In the genomic region with DNA sequence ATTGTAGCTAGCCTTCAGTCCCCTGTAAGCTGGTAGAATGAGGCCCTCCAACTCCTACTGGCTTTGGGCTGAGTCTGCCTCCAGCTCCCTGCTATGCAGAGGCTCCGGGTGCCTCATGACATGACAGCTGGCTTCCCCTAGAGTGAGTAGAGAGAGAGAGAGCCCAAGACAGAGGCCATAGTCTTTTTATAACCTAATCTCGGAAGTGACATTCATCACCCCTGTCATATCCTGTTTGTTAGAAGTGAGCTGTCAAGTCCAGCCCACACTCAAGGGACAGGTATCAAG, we compare ENCODE assay signal across 32 cellular contexts.
"Had no signal": no experiment of that assay in that cellular context is flagged by ENCODE, and none has a peak within 500 bp of the region (broad histone marks: within the 10 kb centered on the region; RNA-seq: fewer than 3 reads in every experiment).

No MANE protein-coding gene starts in this region.

- H3K27ac ChIP-seq: adrenal gland, brain microvascular endothelial cell, KMS-11, SJSA1 had no signal

- H3K4me3 ChIP-seq: adrenal gland, SJSA1 had no signal

- H3K36me3 Mint-ChIP-seq: activated naive CD4-positive, alpha-beta T cell treated with anti-CD3 and anti-CD28 coated beads, Interleukin-2, amount 50 U/mL, for 24 hours; activated naive CD8-positive, alpha-beta T cell treated with anti-CD3 and anti-CD28 coated beads, Interleukin-2, amount 10 ng/mL, durations not matched to agents 7 days and 5 days had no signal

- H3K9me3 Mint-ChIP-seq: activated naive CD4-positive, alpha-beta T cell treated with anti-CD3 and anti-CD28 coated beads, Interleukin-2, amount 50 U/mL, for 24 hours; activated naive CD8-positive, alpha-beta T cell treated with anti-CD3 and anti-CD28 coated beads, Interleukin-2, amount 10 ng/mL, durations not matched to agents 7 days and 5 days; activated T-helper 2 cell treated with anti-CD3 and anti-CD28 coated beads, Interferon-gamma antibody, Interleukin-2, Interleukin-4, amounts not matched to agents 10 μg/mL and 5 μg/mL and 100 μg/mL, durations not matched to agents 14 hours and 24 hours and 36 hours; T-helper 2 cell treated with Interferon-gamma antibody and Interleukin-4, amounts not matched to agents 5 μg/mL and 100 μg/mL, for 36 hours had no signal

- H3K9me3 ChIP-seq: adrenal gland, SJSA1, SK-N-SH had no signal

- H3K4me1 ChIP-seq: adrenal gland, SJSA1 had no signal

- H3K27me3 Mint-ChIP-seq: activated CD4-positive, alpha-beta T cell treated with anti-CD3 and anti-CD28 coated beads, Interleukin-2, amount 10 ng/mL, durations not matched to agents 7 days and 5 days; activated naive CD4-positive, alpha-beta T cell treated with anti-CD3 and anti-CD28 coated beads, Interleukin-2, amount 50 U/mL, for 24 hours; activated naive CD8-positive, alpha-beta T cell treated with anti-CD3 and anti-CD28 coated beads, Interleukin-2, amount 10 ng/mL, durations not matched to agents 7 days and 5 days had no signal

- FAIRE-seq: TTC549 had no signal

- H3K9ac ChIP-seq: KMS-11, SK-N-SH had no signal

- H3K27me3 ChIP-seq: adrenal gland, brain microvascular endothelial cell had no signal

- H3K36me3 ChIP-seq: adrenal gland, brain microvascular endothelial cell, SJSA1 had no signal

- DNase-seq: activated CD4-positive, alpha-beta T cell treated with anti-CD3 and anti-CD28 coated beads for 36 hours; activated CD4-positive, alpha-beta T cell treated with anti-CD3 and anti-CD28 coated beads, Interleukin-2, amount 10 ng/mL, durations not matched to agents 7 days and 5 days; activated CD4-positive, alpha-beta T cell treated with anti-CD3 and anti-CD28 coated beads, Interleukin-2, amount 50 U/mL, for 48 hours; activated CD8-positive, alpha-beta T cell treated with anti-CD3 and anti-CD28 coated beads, Interleukin-2, amount 10 ng/mL, durations not matched to agents 7 days and 5 days; activated gamma-delta T cell; activated naive CD4-positive, alpha-beta T cell treated with Interleukin-2 at 50 U/mL for 16 hours; activated naive CD8-positive, alpha-beta T cell treated with anti-CD3 and anti-CD28 coated beads, Interleukin-2, amount 10 ng/mL, durations not matched to agents 7 days and 5 days; activated T-cell treated with anti-CD3 and anti-CD28 coated beads, Interleukin-2, amount 50 U/mL, for 24 hours; brain microvascular endothelial cell; central memory CD4-positive, alpha-beta T cell; MM.1S; NCI-H1092 treated with DMSO at 0.1 percent for 48 hours; NCI-H1436; NCI-H1694; NCI-H1930; NCI-H2081 treated with DMSO at 0.1 percent for 48 hours; NCI-H226; NCI-H446 treated with DMSO at 0.1 percent for 48 hours; NCI-H524; NCI-H69; NCI-H82; SHP77 treated with DMSO at 0.1 percent for 48 hours; SK-N-SH had no signal

- H3K27ac Mint-ChIP-seq: activated CD4-positive, alpha-beta T cell treated with anti-CD3 and anti-CD28 coated beads for 36 hours; activated CD4-positive, alpha-beta T cell treated with anti-CD3 and anti-CD28 coated beads, Interleukin-2, amount 10 ng/mL, durations not matched to agents 7 days and 5 days; activated CD8-positive, alpha-beta T cell treated with anti-CD3 and anti-CD28 coated beads, Interleukin-2, amount 10 ng/mL, durations not matched to agents 7 days and 5 days; activated naive CD4-positive, alpha-beta T cell treated with anti-CD3 and anti-CD28 coated beads, Interleukin-2, amount 50 U/mL, for 24 hours; activated naive CD8-positive, alpha-beta T cell treated with anti-CD3 and anti-CD28 coated beads, Interleukin-2, amount 10 ng/mL, durations not matched to agents 7 days and 5 days; activated T-cell treated with anti-CD3 and anti-CD28 coated beads, Interleukin-2, amount 50 U/mL, for 24 hours; activated T-helper 2 cell treated with anti-CD3 and anti-CD28 coated beads, Interferon-gamma antibody, Interleukin-2, Interleukin-4, amounts not matched to agents 10 μg/mL and 5 μg/mL and 100 μg/mL, durations not matched to agents 14 hours and 24 hours and 36 hours; T-helper 1 cell treated with Interleukin-12 subunit alpha and Interleukin-12 subunit beta and Interleukin-4 antibody, amounts not matched to agents 30 μg/mL and 1 μg/mL, for 36 hours; T-helper 2 cell treated with Interferon-gamma antibody and Interleukin-4, amounts not matched to agents 5 μg/mL and 100 μg/mL, for 36 hours had no signal

- H3K4me1 Mint-ChIP-seq: activated CD4-positive, alpha-beta T cell treated with anti-CD3 and anti-CD28 coated beads for 36 hours; activated CD4-positive, alpha-beta T cell treated with anti-CD3 and anti-CD28 coated beads, Interleukin-2, amount 10 ng/mL, durations not matched to agents 7 days and 5 days; activated naive CD4-positive, alpha-beta T cell treated with anti-CD3 and anti-CD28 coated beads, Interleukin-2, amount 50 U/mL, for 24 hours; activated naive CD8-positive, alpha-beta T cell treated with anti-CD3 and anti-CD28 coated beads, Interleukin-2, amount 10 ng/mL, durations not matched to agents 7 days and 5 days had no signal

- ATAC-seq: activated CD4-positive, alpha-beta T cell treated with anti-CD3 and anti-CD28 coated beads for 36 hours; activated CD8-positive, alpha-beta T cell treated with anti-CD3 and anti-CD28 coated beads, Interleukin-2, amount 10 ng/mL, durations not matched to agents 7 days and 5 days; Panc1 had no signal

- H3K4me3 Mint-ChIP-seq: activated CD4-positive, alpha-beta T cell treated with anti-CD3 and anti-CD28 coated beads for 36 hours; activated CD4-positive, alpha-beta T cell treated with anti-CD3 and anti-CD28 coated beads, Interleukin-2, amount 10 ng/mL, durations not matched to agents 7 days and 5 days; activated CD8-positive, alpha-beta T cell treated with anti-CD3 and anti-CD28 coated beads, Interleukin-2, amount 10 ng/mL, durations not matched to agents 7 days and 5 days; activated naive CD4-positive, alpha-beta T cell treated with anti-CD3 and anti-CD28 coated beads, Interleukin-2, amount 50 U/mL, for 24 hours; activated naive CD8-positive, alpha-beta T cell treated with anti-CD3 and anti-CD28 coated beads, Interleukin-2, amount 10 ng/mL, durations not matched to agents 7 days and 5 days; activated T-cell treated with anti-CD3 and anti-CD28 coated beads, Interleukin-2, amount 50 U/mL, for 24 hours; T-helper 1 cell treated with Interleukin-12 subunit alpha and Interleukin-12 subunit beta and Interleukin-4 antibody, amounts not matched to agents 30 μg/mL and 1 μg/mL, for 36 hours; T-helper 2 cell treated with Interferon-gamma antibody and Interleukin-4, amounts not matched to agents 5 μg/mL and 100 μg/mL, for 36 hours had no signal

- H3K4me2 ChIP-seq: KMS-11, SK-N-SH had no signal
